20 cellular contexts compared by ENCODE assay signal in genomic region chr1:169120066-169120465, GRCh38. TPM values are rescaled to one million over a fixed set of nuclear protein-coding genes. Genes with fewer than 3 reads are reported as not detected.
DNase-seq lines count a peak whose midpoint lies in the region; ATAC-seq and TF ChIP-seq lines count a peak whose summit lies in the region.
"Had no signal": no experiment of that assay in that cellular context is flagged by ENCODE, and none has a peak within 500 bp of the region (broad histone marks: within the 10 kb centered on the region; RNA-seq: fewer than 3 reads in every experiment).

No MANE protein-coding gene starts in this region.

- H3K27ac ChIP-seq in mesodermal cell (ENCODE audit: low read depth, low read length, severe bottlenecking) (peak overlapping the region; percentile 77), thyroid gland (peak overlapping the region; percentile 29 to 92 (median 66))
- H3K27ac ChIP-seq: BLaER1 had no signal

- H3K4me3 ChIP-seq in choroid plexus epithelial cell (ENCODE audit: low read depth, low read length) (no peak overlapping the region), mesodermal cell (ENCODE audit: extremely low read depth, insufficient read depth, low read length, poor library complexity, severe bottlenecking) (no peak overlapping the region), thyroid gland (replicated peaks in 1 of 3) (no peak overlapping the region)
- H3K4me3 ChIP-seq: BLaER1, MG63, right atrium auricular region had no signal

- intact Hi-C loops in thyroid gland (cut with DNase I), result no loop called here

- H3K4me1 ChIP-seq in mesodermal cell (ENCODE audit: control insufficient read depth, insufficient read depth, low read length, poor library complexity, severe bottlenecking), result peaks cover 42% of the 10 kb centered on the region
- peaks cover 47 to 81% of the 10 kb centered on the region in 2 donors for H3K4me1 ChIP-seq in thyroid gland
- H3K4me1 ChIP-seq: BLaER1 had no signal

- WGBS in mesodermal cell (ENCODE audit: insufficient coverage in 2 of 2), 2 experiments, result 73 to 86% methylated on average over 4 of the region's 5 CpGs
- WGBS in thyroid gland, 2 donors, result 43 to 44% methylated on average over 5 of the region's 5 CpGs

- DNase-seq in HFFc6 (no peak), choroid plexus epithelial cell (ENCODE audit: low read depth) (peak; percentile 38), thyroid gland (peak in 1 of 2 donors; percentile 56), NCI-H1417 treated with DMSO at 0.1 percent for 48 hours (lab: John Stamatoyannopoulos, UW) (no peak)
- DNase-seq in activated T-cell treated with anti-CD3 and anti-CD28 coated beads, Interleukin-2, amount 50 U/mL, for 48 hours, result no peak
- DNase-seq: activated CD4-positive, alpha-beta T cell treated with anti-CD3 and anti-CD28 coated beads for 1 hour; activated gamma-delta T cell treated with Interleukin-2 at 50 U/mL for 16 hours; anterior cingulate cortex; erythroblast; hypothalamus; MG63; naive thymus-derived CD8-positive, alpha-beta T cell; NCI-H187; Right ventricle myocardium superior; stimulated activated CD4-positive, alpha-beta T cell treated with anti-CD3 and anti-CD28 coated beads, Interleukin-2, amount 100 ng/mL, for 48 hours; T-helper 2 cell had no signal

- H3K27me3 Mint-ChIP-seq in HFFc6 (ENCODE audit: insufficient read depth), result peaks cover 3% of the 10 kb centered on the region; the same call in 1 of the 2 replicates
- H3K27me3 Mint-ChIP-seq: naive thymus-derived CD8-positive, alpha-beta T cell had no signal

- no peak for ATAC-seq in HG02884 (IDR thresholded peaks at IDR 0.05; ENCODE audit: unreplicated experiment)
- ATAC-seq: naive thymus-derived CD8-positive, alpha-beta T cell had no signal

- TF ChIP-seq CTCF in HFFc6 (IDR thresholded peaks at IDR 0.05), result no peak
- TF ChIP-seq CTCF in choroid plexus epithelial cell (conservative IDR thresholded peaks at IDR 0.05; ENCODE audit: low read depth, low read length), result no peak
- no peak for TF ChIP-seq CTCF in thyroid gland (IDR thresholded peaks at IDR 0.05)

- peak in 1 of 2 donors; percentile 17 for TF ChIP-seq POLR2A in thyroid gland (IDR thresholded peaks at IDR 0.05)

- H3K4me3 Mint-ChIP-seq in HFFc6, result peak overlapping the region; percentile 45
- H3K4me3 Mint-ChIP-seq: naive thymus-derived CD8-positive, alpha-beta T cell had no signal

- H3K36me3 Mint-ChIP-seq in HFFc6 (ENCODE audit: low read depth), result peaks cover 28% of the 10 kb centered on the region

- peaks cover 69% of the 10 kb centered on the region for H3K4me1 Mint-ChIP-seq in HFFc6 (ENCODE audit: low read depth)

- H3K9me3 Mint-ChIP-seq in HFFc6, result no peaks in the 10 kb centered on the region
- H3K9me3 Mint-ChIP-seq: naive thymus-derived CD8-positive, alpha-beta T cell had no signal

- no peaks in the 10 kb centered on the region for H3K27me3 ChIP-seq in thyroid gland
- H3K27me3 ChIP-seq: BLaER1, MG63, right atrium auricular region had no signal

- H3K36me3 ChIP-seq in mesodermal cell (ENCODE audit: control insufficient read depth, insufficient read depth, low read length), result peaks cover 71% of the 10 kb centered on the region
- H3K36me3 ChIP-seq in thyroid gland, result peaks cover 11 to 17% of the 10 kb centered on the region in 2 donors
- H3K36me3 ChIP-seq: BLaER1, MG63 had no signal

- peak overlapping the region; percentile 90 for H3K27ac Mint-ChIP-seq in HFFc6
- H3K27ac Mint-ChIP-seq: naive thymus-derived CD8-positive, alpha-beta T cell had no signal

- H3K9me3 ChIP-seq in mesodermal cell (ENCODE audit: control insufficient read depth, low read length) (no peaks in the 10 kb centered on the region), thyroid gland (no peaks in the 10 kb centered on the region)
- H3K9me3 ChIP-seq: BLaER1, MG63, right atrium auricular region had no signal

RNA-seq across cellular contexts. Expression of gene ATP1B1, which starts 13.6 kb away (rescaled TPM):
- 10 to 100 TPM; 30.6 to 48.5 (median 42.9) TPM for total RNA-seq in HFFc6 (2021; fragmentation: NEBNext Ultra II Directional; extraction: Animal tissue kit (Norgen Biotek cat#: 25700))
- polyA plus RNA-seq in mesodermal cell (2013, experiment 1 of 2), result 110 TPM
- 121 TPM for polyA plus RNA-seq in mesodermal cell (2013, experiment 2 of 2)
- total RNA-seq in thyroid gland, result 100 to 1,000 TPM; 310 to 509 (median 429) TPM

Comparison
In these comparisons a context has a peak if more than half of its experiments do, and no peak if none do; other contexts are left out.
1. RNA of gene ATP1B1, which starts 13.6 kb away (total RNA-seq): 310 to 509 TPM in thyroid gland; 30.6 to 48.5 TPM in HFFc6; every median in the first group is over 4 times any median in the second.